8 cellular contexts compared by ENCODE assay signal in the genomic region with DNA sequence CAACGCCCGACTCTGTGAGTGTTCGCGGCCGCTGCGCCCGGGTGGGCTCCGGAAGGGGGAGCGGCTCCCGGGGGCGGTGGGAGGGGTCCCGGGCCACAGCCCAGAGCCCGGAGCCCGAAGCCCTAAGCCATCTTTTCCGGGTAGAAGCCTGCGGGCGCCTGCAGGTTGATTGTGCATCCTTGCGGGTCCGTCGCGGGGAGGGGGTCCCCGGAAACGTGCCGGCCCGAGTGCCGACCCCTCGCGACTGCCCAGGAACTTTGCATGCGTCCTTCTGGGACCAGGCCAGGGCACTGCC. TPM values are rescaled to one million over a fixed set of nuclear protein-coding genes. Genes with fewer than 3 reads are reported as not detected.
A peak's percentile ranks its signal among the peaks of the same experiment; 100 is the strongest.
DNase-seq lines count a peak whose midpoint lies in the region; ATAC-seq and TF ChIP-seq lines count a peak whose summit lies in the region.

No MANE protein-coding gene starts in this region.

- H3K27ac ChIP-seq in prostate gland, result peak overlapping the region; percentile 66 to 85

- H3K27me3 ChIP-seq in prostate gland (replicated peaks; ENCODE audit: insufficient read depth), result no peaks in the 10 kb centered on the region

- H3K4me3 ChIP-seq in prostate gland, result peak overlapping the region; percentile 94 to 98

- H3K36me3 ChIP-seq in prostate gland, result no peaks in the 10 kb centered on the region

- peak; percentile 38 for ATAC-seq in GM21825 (IDR thresholded peaks at IDR 0.05; ENCODE audit: unreplicated experiment)
- ATAC-seq in Right ventricle myocardium superior (ENCODE audit: poor library complexity), result no peak
- ATAC-seq in esophagus mucosa, result no peak

- no peak for TF ChIP-seq POLR2A in prostate gland (IDR thresholded peaks at IDR 0.05)

- TF ChIP-seq CTCF in prostate gland (IDR thresholded peaks at IDR 0.05), result no peak

- intact Hi-C loops in Right ventricle myocardium superior (cut with DNase I) (no loop called here), prostate gland (cut with DNase I) (no loop called here)

- WGBS in prostate gland, result under 1% methylated on average over 27 of the region's 29 CpGs

- DNase-seq in CMK (ENCODE audit: low read depth) (peak; percentile 60), NCI-H1092 treated with DMSO at 0.1 percent for 48 hours (lab: John Stamatoyannopoulos, UW) (peak; percentile 57), activated gamma-delta T cell (lab: John Stamatoyannopoulos, UW) (peak; percentile 68), Right ventricle myocardium superior (peak; percentile 77), prostate gland (ENCODE audit: low spot score) (peak; percentile 25), NCI-H2196 treated with DMSO at 0.1 percent for 48 hours (lab: John Stamatoyannopoulos, UW; ENCODE audit: unreplicated experiment) (no peak)

- no peaks in the 10 kb centered on the region for H3K9me3 ChIP-seq in prostate gland

- peaks cover 6% of the 10 kb centered on the region for H3K4me1 ChIP-seq in prostate gland (replicated peaks)

RNA-seq across cellular contexts. Expression of gene PTPRA, which starts 0.4 kb away (rescaled TPM):
- total RNA-seq in Right ventricle myocardium superior (24.2 TPM), prostate gland (10 to 100 TPM; 57.7 to 83.6 TPM), esophagus mucosa (36.5 TPM)

RNA-seq across cellular contexts. Expression of gene VPS16, which starts 33.1 kb away (rescaled TPM):
- total RNA-seq in Right ventricle myocardium superior, result 17.1 TPM
- 10 to 100 TPM; 27.5 to 37.3 TPM for total RNA-seq in prostate gland
- 23.8 TPM for total RNA-seq in esophagus mucosa

RNA-seq across cellular contexts. Expression of gene PCED1A, which starts 33.2 kb away (rescaled TPM):
- total RNA-seq in Right ventricle myocardium superior, result 7.3 TPM
- total RNA-seq in prostate gland, result 10 to 100 TPM; 54.8 to 58.1 TPM
- 16.5 TPM for total RNA-seq in esophagus mucosa

RNA-seq across cellular contexts. Expression of gene TMEM239, which starts 57.5 kb away (rescaled TPM):
- total RNA-seq in Right ventricle myocardium superior, result not detected
- not detected for total RNA-seq in prostate gland
- total RNA-seq in esophagus mucosa, result not detected

RNA-seq across cellular contexts. Expression of gene C20orf141, which starts 58.9 kb away (rescaled TPM):
- total RNA-seq in Right ventricle myocardium superior (not detected), prostate gland (1 to 10 TPM in 1 of 2 donors, not detected in 1; 4.4 TPM), esophagus mucosa (not detected)
